Comparison of ENCODE assay signal across 9 cellular contexts in genomic region chr10:18340496-18341051, GRCh38.
DNase-seq lines count a peak whose midpoint lies in the region; ATAC-seq and TF ChIP-seq lines count a peak whose summit lies in the region.
"Had no signal": no experiment of that assay in that cellular context is flagged by ENCODE, and none has a peak within 500 bp of the region (broad histone marks: within the 10 kb centered on the region; RNA-seq: fewer than 3 reads in every experiment).

No MANE protein-coding gene starts in this region.

- H3K27me3 Mint-ChIP-seq in activated T-helper 2 cell treated with anti-CD3 and anti-CD28 coated beads, Interferon-gamma antibody, Interleukin-2, Interleukin-4, amounts not matched to agents 10 μg/mL and 5 μg/mL and 100 μg/mL, durations not matched to agents 14 hours and 24 hours and 36 hours (ENCODE audit: low read depth): no peaks in the 10 kb centered on the region

- peaks cover 14% of the 10 kb centered on the region for H3K4me1 ChIP-seq in adipocyte (ENCODE audit: control insufficient read depth, insufficient read depth, low read length)
- H3K4me1 ChIP-seq in gastroesophageal sphincter: peaks cover 0 to 74% (median 11%) of the 10 kb centered on the region in 3 donors
- H3K4me1 ChIP-seq in muscle layer of duodenum (ENCODE audit: control insufficient read depth in 1 of 2, insufficient read depth in 2 of 2, low read length in 2 of 2): peaks cover 0 to 5% of the 10 kb centered on the region in 2 donors
- H3K4me1 ChIP-seq in upper lobe of right lung: no peaks in the 10 kb centered on the region

- no peaks in the 10 kb centered on the region for H3K36me3 Mint-ChIP-seq in activated T-helper 2 cell treated with anti-CD3 and anti-CD28 coated beads, Interferon-gamma antibody, Interleukin-2, Interleukin-4, amounts not matched to agents 10 μg/mL and 5 μg/mL and 100 μg/mL, durations not matched to agents 14 hours and 24 hours and 36 hours (ENCODE audit: low read depth)

- TF ChIP-seq CTCF in gastroesophageal sphincter (IDR thresholded peaks at IDR 0.05): no peak
- TF ChIP-seq CTCF in upper lobe of right lung (IDR thresholded peaks at IDR 0.05): no peak

- no peak for TF ChIP-seq EP300 in gastroesophageal sphincter (IDR thresholded peaks at IDR 0.05)

- no peaks in the 10 kb centered on the region for H3K9me3 Mint-ChIP-seq in activated T-helper 2 cell treated with anti-CD3 and anti-CD28 coated beads, Interferon-gamma antibody, Interleukin-2, Interleukin-4, amounts not matched to agents 10 μg/mL and 5 μg/mL and 100 μg/mL, durations not matched to agents 14 hours and 24 hours and 36 hours

- peak; percentile 56 for DNase-seq in adipocyte (ENCODE audit: low read depth)
- no peak for DNase-seq in upper lobe of right lung
- no peak for DNase-seq in activated T-helper 2 cell treated with anti-CD3 and anti-CD28 coated beads, Interferon-gamma antibody, Interleukin-2, Interleukin-4, amounts not matched to agents 10 μg/mL and 5 μg/mL and 100 μg/mL, durations not matched to agents 14 hours and 24 hours and 36 hours (ENCODE audit: low spot score)
- no peak for DNase-seq in CD1c-positive myeloid dendritic cell (ENCODE audit: extremely low spot score)
- DNase-seq: activated CD8-positive, alpha-beta T cell treated with anti-CD3 and anti-CD28 coated beads, Interleukin-2, amount 10 ng/mL, durations not matched to agents 7 days and 5 days; NCI-H1092 treated with DMSO at 0.1 percent for 48 hours had no signal

- no peak overlapping the region for H3K27ac Mint-ChIP-seq in activated T-helper 2 cell treated with anti-CD3 and anti-CD28 coated beads, Interferon-gamma antibody, Interleukin-2, Interleukin-4, amounts not matched to agents 10 μg/mL and 5 μg/mL and 100 μg/mL, durations not matched to agents 14 hours and 24 hours and 36 hours
- H3K27ac Mint-ChIP-seq: activated CD8-positive, alpha-beta T cell treated with anti-CD3 and anti-CD28 coated beads, Interleukin-2, amount 10 ng/mL, durations not matched to agents 7 days and 5 days had no signal

- H3K4me3 ChIP-seq in adipocyte (ENCODE audit: low read length) (peak overlapping the region; percentile 70), gastroesophageal sphincter (peak overlapping the region; percentile 28 to 49), muscle layer of duodenum (ENCODE audit: low read depth in 1 of 2, low read length in 2 of 2) (peak overlapping the region; percentile 65 to 69), upper lobe of right lung (peak overlapping the region; percentile 33)

- no peak for TF ChIP-seq POLR2A in gastroesophageal sphincter (IDR thresholded peaks at IDR 0.05)

- H3K9me3 ChIP-seq in adipocyte (ENCODE audit: control insufficient read depth, low read length) (no peaks in the 10 kb centered on the region), gastroesophageal sphincter (no peaks in the 10 kb centered on the region), muscle layer of duodenum (ENCODE audit: control insufficient read depth in 1 of 2, low read length in 2 of 2) (no peaks in the 10 kb centered on the region), upper lobe of right lung (no peaks in the 10 kb centered on the region)

- ATAC-seq in gastroesophageal sphincter (peak; percentile 83), upper lobe of right lung (peak; percentile 46), HG03442 (IDR thresholded peaks at IDR 0.05; ENCODE audit: unreplicated experiment) (no peak)
- ATAC-seq: activated CD8-positive, alpha-beta T cell treated with anti-CD3 and anti-CD28 coated beads, Interleukin-2, amount 10 ng/mL, durations not matched to agents 7 days and 5 days had no signal

- 9 to 18% methylated on average over 9 to 11 of the region's 13 CpGs for WGBS in gastroesophageal sphincter (ENCODE audit: low coverage in 1 of 2), 2 donors

- H3K36me3 ChIP-seq in adipocyte (ENCODE audit: control insufficient read depth, insufficient read depth, low read length, severe bottlenecking) (no peaks in the 10 kb centered on the region), gastroesophageal sphincter (no peaks in the 10 kb centered on the region), muscle layer of duodenum (ENCODE audit: control insufficient read depth in 1 of 2, insufficient read depth in 2 of 2, low read length in 2 of 2) (no peaks in the 10 kb centered on the region), upper lobe of right lung (no peaks in the 10 kb centered on the region)

- H3K9ac ChIP-seq in adipocyte (ENCODE audit: low read length): peak overlapping the region; percentile 25

- H3K27ac ChIP-seq in gastroesophageal sphincter (peak overlapping the region; percentile 58 to 86 (median 78)), muscle layer of duodenum (ENCODE audit: low read length) (peak overlapping the region; percentile 33), upper lobe of right lung (peak overlapping the region; percentile 25)

- intact Hi-C loops in upper lobe of right lung (cut with DNase I): no loop called here
- intact Hi-C loops in activated T-helper 2 cell treated with anti-CD3 and anti-CD28 coated beads, Interferon-gamma antibody, Interleukin-2, Interleukin-4, amounts not matched to agents 10 μg/mL and 5 μg/mL and 100 μg/mL, durations not matched to agents 14 hours and 24 hours and 36 hours (cut with micrococcal nuclease): no loop called here

- no peaks in the 10 kb centered on the region for H3K4me1 Mint-ChIP-seq in activated T-helper 2 cell treated with anti-CD3 and anti-CD28 coated beads, Interferon-gamma antibody, Interleukin-2, Interleukin-4, amounts not matched to agents 10 μg/mL and 5 μg/mL and 100 μg/mL, durations not matched to agents 14 hours and 24 hours and 36 hours (ENCODE audit: low read depth)

- H3K4me3 Mint-ChIP-seq in activated T-helper 2 cell treated with anti-CD3 and anti-CD28 coated beads, Interferon-gamma antibody, Interleukin-2, Interleukin-4, amounts not matched to agents 10 μg/mL and 5 μg/mL and 100 μg/mL, durations not matched to agents 14 hours and 24 hours and 36 hours (ENCODE audit: low read depth): no peak overlapping the region
- H3K4me3 Mint-ChIP-seq: activated CD8-positive, alpha-beta T cell treated with anti-CD3 and anti-CD28 coated beads, Interleukin-2, amount 10 ng/mL, durations not matched to agents 7 days and 5 days had no signal

- no peaks in the 10 kb centered on the region for H3K27me3 ChIP-seq in adipocyte (replicated peaks; ENCODE audit: control insufficient read depth, insufficient read depth, low read length)
- H3K27me3 ChIP-seq in gastroesophageal sphincter: no peaks in the 10 kb centered on the region
- no peaks in the 10 kb centered on the region for H3K27me3 ChIP-seq in muscle layer of duodenum (ENCODE audit: low read depth, low read length)
- H3K27me3 ChIP-seq in upper lobe of right lung: no peaks in the 10 kb centered on the region

Comparison
In these comparisons a context has a peak if more than half of its experiments do, and no peak if none do; other contexts are left out.
1. H3K27ac ChIP-seq: peak in every context shown above with its lines; median percentile 78 in gastroesophageal sphincter; 33 in muscle layer of duodenum; 25 in upper lobe of right lung.